2 cellular contexts compared by ENCODE assay signal in the genomic region with DNA sequence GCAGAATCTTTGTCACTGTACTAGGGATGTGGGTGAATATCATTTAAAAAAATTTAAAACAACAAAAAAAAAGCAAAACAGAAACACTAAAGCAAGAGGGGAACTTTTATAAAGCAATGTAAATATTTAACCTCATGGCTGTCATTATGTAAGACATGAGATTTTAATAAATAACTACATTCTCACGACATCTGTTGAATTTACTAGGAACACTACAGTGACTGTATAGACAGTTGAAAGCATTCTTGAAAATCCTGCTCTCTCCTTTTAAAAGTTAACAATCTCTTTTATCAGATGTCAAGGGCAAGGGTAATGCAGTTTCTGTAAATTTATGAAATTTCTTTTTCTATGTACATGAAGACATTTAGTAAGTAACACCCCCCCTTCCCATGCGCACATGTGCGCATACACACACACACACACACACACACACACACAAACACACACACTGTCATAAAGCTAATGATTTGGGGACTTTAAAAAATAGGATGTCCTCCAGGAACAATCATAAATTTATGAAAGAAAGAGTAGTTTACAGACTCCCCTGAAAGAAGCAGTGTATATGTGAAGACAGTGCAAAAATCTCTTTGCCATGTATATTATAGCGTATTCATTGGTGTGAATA.
TF ChIP-seq lines count a peak whose summit lies in the region.

No MANE protein-coding gene starts in this region.

TF ChIP-seq in HEK293, 187 proteins besides CTCF, POLR2A, EP300 and RAD21:
- TF ChIP-seq, protein P1, sequence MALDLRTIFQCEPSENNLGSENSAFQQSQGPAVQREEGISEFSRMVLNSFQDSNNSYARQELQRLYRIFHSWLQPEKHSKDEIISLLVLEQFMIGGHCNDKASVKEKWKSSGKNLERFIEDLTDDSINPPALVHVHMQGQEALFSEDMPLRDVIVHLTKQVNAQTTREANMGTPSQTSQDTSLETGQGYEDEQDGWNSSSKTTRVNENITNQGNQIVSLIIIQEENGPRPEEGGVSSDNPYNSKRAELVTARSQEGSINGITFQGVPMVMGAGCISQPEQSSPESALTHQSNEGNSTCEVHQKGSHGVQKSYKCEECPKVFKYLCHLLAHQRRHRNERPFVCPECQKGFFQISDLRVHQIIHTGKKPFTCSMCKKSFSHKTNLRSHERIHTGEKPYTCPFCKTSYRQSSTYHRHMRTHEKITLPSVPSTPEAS (tag by site-specific recombination; IDR thresholded peaks at IDR 0.05): peak; percentile 75
- TF ChIP-seq, protein P2, sequence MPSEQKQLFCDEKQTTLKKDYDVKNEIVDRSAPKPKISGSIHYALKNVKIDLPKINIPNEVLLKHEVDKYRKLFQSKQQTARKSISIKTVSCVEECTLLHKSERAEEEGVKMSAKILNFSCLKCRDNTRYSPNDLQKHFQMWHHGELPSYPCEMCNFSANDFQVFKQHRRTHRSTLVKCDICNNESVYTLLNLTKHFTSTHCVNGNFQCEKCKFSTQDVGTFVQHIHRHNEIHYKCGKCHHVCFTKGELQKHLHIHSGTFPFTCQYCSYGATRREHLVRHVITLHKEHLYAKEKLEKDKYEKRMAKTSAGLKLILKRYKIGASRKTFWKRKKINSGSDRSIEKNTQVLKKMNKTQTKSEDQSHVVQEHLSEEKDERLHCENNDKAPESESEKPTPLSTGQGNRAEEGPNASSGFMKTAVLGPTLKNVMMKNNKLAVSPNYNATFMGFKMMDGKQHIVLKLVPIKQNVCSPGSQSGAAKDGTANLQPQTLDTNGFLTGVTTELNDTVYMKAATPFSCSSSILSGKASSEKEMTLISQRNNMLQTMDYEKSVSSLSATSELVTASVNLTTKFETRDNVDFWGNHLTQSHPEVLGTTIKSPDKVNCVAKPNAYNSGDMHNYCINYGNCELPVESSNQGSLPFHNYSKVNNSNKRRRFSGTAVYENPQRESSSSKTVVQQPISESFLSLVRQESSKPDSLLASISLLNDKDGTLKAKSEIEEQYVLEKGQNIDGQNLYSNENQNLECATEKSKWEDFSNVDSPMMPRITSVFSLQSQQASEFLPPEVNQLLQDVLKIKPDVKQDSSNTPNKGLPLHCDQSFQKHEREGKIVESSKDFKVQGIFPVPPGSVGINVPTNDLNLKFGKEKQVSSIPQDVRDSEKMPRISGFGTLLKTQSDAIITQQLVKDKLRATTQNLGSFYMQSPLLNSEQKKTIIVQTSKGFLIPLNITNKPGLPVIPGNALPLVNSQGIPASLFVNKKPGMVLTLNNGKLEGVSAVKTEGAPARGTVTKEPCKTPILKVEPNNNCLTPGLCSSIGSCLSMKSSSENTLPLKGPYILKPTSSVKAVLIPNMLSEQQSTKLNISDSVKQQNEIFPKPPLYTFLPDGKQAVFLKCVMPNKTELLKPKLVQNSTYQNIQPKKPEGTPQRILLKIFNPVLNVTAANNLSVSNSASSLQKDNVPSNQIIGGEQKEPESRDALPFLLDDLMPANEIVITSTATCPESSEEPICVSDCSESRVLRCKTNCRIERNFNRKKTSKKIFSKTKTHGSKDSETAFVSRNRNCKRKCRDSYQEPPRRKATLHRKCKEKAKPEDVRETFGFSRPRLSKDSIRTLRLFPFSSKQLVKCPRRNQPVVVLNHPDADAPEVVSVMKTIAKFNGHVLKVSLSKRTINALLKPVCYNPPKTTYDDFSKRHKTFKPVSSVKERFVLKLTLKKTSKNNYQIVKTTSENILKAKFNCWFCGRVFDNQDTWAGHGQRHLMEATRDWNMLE (tag by site-specific recombination; conservative IDR thresholded peaks at IDR 0.05; ENCODE audit: low read depth): no peak

TF ChIP-seq in HepG2, 621 proteins besides CTCF, POLR2A, EP300 and RAD21 (continued from another document and continues in another):
- TF ChIP-seq, protein P3, sequence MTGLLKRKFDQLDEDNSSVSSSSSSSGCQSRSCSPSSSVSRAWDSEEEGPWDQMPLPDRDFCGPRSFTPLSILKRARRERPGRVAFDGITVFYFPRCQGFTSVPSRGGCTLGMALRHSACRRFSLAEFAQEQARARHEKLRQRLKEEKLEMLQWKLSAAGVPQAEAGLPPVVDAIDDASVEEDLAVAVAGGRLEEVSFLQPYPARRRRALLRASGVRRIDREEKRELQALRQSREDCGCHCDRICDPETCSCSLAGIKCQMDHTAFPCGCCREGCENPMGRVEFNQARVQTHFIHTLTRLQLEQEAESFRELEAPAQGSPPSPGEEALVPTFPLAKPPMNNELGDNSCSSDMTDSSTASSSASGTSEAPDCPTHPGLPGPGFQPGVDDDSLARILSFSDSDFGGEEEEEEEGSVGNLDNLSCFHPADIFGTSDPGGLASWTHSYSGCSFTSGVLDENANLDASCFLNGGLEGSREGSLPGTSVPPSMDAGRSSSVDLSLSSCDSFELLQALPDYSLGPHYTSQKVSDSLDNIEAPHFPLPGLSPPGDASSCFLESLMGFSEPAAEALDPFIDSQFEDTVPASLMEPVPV (CRISPR knock-in tag; IDR thresholded peaks at IDR 0.05): no peak
- TF ChIP-seq, protein P4, sequence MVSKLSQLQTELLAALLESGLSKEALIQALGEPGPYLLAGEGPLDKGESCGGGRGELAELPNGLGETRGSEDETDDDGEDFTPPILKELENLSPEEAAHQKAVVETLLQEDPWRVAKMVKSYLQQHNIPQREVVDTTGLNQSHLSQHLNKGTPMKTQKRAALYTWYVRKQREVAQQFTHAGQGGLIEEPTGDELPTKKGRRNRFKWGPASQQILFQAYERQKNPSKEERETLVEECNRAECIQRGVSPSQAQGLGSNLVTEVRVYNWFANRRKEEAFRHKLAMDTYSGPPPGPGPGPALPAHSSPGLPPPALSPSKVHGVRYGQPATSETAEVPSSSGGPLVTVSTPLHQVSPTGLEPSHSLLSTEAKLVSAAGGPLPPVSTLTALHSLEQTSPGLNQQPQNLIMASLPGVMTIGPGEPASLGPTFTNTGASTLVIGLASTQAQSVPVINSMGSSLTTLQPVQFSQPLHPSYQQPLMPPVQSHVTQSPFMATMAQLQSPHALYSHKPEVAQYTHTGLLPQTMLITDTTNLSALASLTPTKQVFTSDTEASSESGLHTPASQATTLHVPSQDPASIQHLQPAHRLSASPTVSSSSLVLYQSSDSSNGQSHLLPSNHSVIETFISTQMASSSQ (IDR thresholded peaks at IDR 0.05; ENCODE audit: low read depth): peak; percentile 59; the same call in 1 of the 2 replicates
- TF ChIP-seq, protein P4 (CRISPR knock-in tag; IDR thresholded peaks at IDR 0.05; ENCODE audit: borderline replicate concordance): peak; percentile 62; the same call in 1 of the 2 replicates
- TF ChIP-seq ZFP36 (IDR thresholded peaks at IDR 0.05; ENCODE audit: borderline replicate concordance, low read depth, low read length, partially characterized antibody): no peak
- TF ChIP-seq, protein P5, sequence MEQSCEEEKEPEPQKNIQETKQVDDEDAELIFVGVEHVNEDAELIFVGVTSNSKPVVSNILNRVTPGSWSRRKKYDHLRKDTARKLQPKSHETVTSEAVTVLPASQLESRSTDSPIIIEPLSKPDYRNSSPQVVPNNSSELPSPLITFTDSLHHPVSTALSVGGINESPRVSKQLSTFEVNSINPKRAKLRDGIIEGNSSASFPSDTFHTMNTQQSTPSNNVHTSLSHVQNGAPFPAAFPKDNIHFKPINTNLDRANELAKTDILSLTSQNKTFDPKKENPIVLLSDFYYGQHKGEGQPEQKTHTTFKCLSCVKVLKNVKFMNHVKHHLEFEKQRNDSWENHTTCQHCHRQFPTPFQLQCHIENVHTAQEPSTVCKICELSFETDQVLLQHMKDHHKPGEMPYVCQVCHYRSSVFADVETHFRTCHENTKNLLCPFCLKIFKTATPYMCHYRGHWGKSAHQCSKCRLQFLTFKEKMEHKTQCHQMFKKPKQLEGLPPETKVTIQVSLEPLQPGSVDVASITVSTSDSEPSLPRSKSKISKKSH (CRISPR knock-in tag; IDR thresholded peaks at IDR 0.05; ENCODE audit: borderline replicate concordance): no peak
- TF ChIP-seq GATAD2A (CRISPR knock-in tag; IDR thresholded peaks at IDR 0.05): peak; percentile 70
- peak; percentile 74 for TF ChIP-seq MED1 (CRISPR knock-in tag; IDR thresholded peaks at IDR 0.05)
- TF ChIP-seq ZNF468 (CRISPR knock-in tag; IDR thresholded peaks at IDR 0.05): no peak
- TF ChIP-seq MAZ (IDR thresholded peaks at IDR 0.05; ENCODE audit: borderline replicate concordance, low read depth, low read length): no peak
- no peak for TF ChIP-seq MAZ (CRISPR knock-in tag; IDR thresholded peaks at IDR 0.05; ENCODE audit: low read depth)
- no peak for TF ChIP-seq FOXA1 (IDR thresholded peaks at IDR 0.05)
- TF ChIP-seq FOXA1 (CRISPR knock-in tag; IDR thresholded peaks at IDR 0.05): peak; percentile 13; the same call in 1 of the 2 replicates
- no peak for TF ChIP-seq U2AF1 (optimal IDR thresholded peaks at IDR 0.05; ENCODE audit: low read depth, low read length)
- TF ChIP-seq, protein P6, sequence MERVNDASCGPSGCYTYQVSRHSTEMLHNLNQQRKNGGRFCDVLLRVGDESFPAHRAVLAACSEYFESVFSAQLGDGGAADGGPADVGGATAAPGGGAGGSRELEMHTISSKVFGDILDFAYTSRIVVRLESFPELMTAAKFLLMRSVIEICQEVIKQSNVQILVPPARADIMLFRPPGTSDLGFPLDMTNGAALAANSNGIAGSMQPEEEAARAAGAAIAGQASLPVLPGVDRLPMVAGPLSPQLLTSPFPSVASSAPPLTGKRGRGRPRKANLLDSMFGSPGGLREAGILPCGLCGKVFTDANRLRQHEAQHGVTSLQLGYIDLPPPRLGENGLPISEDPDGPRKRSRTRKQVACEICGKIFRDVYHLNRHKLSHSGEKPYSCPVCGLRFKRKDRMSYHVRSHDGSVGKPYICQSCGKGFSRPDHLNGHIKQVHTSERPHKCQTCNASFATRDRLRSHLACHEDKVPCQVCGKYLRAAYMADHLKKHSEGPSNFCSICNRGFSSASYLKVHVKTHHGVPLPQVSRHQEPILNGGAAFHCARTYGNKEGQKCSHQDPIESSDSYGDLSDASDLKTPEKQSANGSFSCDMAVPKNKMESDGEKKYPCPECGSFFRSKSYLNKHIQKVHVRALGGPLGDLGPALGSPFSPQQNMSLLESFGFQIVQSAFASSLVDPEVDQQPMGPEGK (CRISPR knock-in tag; IDR thresholded peaks at IDR 0.05): 0 out of 2 replicates have a peak, but pooled peaks have one; percentile 19
- TF ChIP-seq NFIC (IDR thresholded peaks at IDR 0.05; ENCODE audit: low read length): peak; percentile 86
- TF ChIP-seq SOX13 (IDR thresholded peaks at IDR 0.05): no peak
- TF ChIP-seq SOX13 (CRISPR knock-in tag; conservative IDR thresholded peaks at IDR 0.05 in 1 of 2, IDR thresholded peaks at IDR 0.05 in 1 of 2): peak in 1 of 2 experiments; percentile 67; a peak in 2 of 4 replicates
- TF ChIP-seq, protein P7, sequence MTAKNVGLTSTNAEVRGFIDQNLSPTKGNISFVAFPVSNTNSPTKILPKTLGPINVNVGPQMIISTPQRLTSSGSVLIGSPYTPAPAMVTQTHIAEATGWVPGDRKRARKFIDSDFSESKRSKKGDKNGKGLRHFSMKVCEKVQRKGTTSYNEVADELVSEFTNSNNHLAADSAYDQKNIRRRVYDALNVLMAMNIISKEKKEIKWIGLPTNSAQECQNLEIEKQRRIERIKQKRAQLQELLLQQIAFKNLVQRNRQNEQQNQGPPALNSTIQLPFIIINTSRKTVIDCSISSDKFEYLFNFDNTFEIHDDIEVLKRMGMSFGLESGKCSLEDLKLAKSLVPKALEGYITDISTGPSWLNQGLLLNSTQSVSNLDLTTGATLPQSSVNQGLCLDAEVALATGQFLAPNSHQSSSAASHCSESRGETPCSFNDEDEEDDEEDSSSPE (CRISPR knock-in tag; IDR thresholded peaks at IDR 0.05): no peak
- TF ChIP-seq, protein P8, sequence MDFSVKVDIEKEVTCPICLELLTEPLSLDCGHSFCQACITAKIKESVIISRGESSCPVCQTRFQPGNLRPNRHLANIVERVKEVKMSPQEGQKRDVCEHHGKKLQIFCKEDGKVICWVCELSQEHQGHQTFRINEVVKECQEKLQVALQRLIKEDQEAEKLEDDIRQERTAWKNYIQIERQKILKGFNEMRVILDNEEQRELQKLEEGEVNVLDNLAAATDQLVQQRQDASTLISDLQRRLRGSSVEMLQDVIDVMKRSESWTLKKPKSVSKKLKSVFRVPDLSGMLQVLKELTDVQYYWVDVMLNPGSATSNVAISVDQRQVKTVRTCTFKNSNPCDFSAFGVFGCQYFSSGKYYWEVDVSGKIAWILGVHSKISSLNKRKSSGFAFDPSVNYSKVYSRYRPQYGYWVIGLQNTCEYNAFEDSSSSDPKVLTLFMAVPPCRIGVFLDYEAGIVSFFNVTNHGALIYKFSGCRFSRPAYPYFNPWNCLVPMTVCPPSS (IDR thresholded peaks at IDR 0.05): no peak
- no peak for TF ChIP-seq ZKSCAN8 (CRISPR knock-in tag; IDR thresholded peaks at IDR 0.05; ENCODE audit: borderline replicate concordance)
- no peak for TF ChIP-seq ZNF343 (CRISPR knock-in tag; IDR thresholded peaks at IDR 0.05)
- TF ChIP-seq KLF9 (CRISPR knock-in tag; IDR thresholded peaks at IDR 0.05; ENCODE audit: low read depth): no peak
- TF ChIP-seq, protein P9, sequence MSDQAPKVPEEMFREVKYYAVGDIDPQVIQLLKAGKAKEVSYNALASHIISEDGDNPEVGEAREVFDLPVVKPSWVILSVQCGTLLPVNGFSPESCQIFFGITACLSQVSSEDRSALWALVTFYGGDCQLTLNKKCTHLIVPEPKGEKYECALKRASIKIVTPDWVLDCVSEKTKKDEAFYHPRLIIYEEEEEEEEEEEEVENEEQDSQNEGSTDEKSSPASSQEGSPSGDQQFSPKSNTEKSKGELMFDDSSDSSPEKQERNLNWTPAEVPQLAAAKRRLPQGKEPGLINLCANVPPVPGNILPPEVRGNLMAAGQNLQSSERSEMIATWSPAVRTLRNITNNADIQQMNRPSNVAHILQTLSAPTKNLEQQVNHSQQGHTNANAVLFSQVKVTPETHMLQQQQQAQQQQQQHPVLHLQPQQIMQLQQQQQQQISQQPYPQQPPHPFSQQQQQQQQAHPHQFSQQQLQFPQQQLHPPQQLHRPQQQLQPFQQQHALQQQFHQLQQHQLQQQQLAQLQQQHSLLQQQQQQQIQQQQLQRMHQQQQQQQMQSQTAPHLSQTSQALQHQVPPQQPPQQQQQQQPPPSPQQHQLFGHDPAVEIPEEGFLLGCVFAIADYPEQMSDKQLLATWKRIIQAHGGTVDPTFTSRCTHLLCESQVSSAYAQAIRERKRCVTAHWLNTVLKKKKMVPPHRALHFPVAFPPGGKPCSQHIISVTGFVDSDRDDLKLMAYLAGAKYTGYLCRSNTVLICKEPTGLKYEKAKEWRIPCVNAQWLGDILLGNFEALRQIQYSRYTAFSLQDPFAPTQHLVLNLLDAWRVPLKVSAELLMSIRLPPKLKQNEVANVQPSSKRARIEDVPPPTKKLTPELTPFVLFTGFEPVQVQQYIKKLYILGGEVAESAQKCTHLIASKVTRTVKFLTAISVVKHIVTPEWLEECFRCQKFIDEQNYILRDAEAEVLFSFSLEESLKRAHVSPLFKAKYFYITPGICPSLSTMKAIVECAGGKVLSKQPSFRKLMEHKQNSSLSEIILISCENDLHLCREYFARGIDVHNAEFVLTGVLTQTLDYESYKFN (CRISPR knock-in tag; conservative IDR thresholded peaks at IDR 0.05): peak; percentile 40; the same call in 1 of the 2 replicates
- TF ChIP-seq KDM4B (CRISPR knock-in tag; IDR thresholded peaks at IDR 0.05): no peak
- no peak for TF ChIP-seq ZNF17 (CRISPR knock-in tag; IDR thresholded peaks at IDR 0.05)
- no peak for TF ChIP-seq NFIB (CRISPR knock-in tag; IDR thresholded peaks at IDR 0.05; ENCODE audit: borderline replicate concordance)
